In the genomic region with DNA sequence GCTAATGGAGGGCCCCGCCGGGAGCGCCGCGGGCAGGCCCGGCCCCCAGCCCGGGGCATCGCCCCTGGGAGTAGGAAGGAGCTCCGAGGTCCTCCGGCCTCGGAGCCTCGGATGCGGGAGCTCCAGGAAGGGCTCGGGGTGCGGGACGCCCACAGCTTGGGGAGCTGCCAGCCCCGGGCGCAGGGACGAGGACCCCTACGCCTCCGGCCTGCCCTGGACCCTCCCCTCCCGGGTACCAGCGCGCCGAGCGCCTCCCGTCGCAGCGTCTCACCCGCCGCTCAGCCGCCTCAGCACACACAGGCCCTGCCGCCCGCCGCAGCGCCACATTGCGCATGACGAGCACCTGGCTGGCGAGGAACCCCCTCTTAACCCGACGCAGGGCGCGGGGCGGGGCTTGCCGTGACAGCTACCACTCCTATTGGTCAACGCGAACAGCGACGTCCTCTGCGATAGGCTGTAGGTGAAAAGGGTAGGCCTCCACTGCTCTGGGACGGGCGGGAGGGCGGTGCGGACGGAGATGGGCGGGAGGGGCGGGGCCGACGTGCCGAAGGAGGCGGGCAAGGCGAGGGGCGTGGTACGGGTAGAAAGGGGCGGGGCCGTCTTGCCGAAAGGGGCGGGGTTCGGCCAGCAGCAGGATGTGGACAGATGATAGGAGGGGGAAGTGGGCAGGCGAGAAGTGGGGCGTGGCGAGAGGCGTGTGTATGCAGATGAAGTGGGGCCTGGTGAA, we compare ENCODE assay signal across 1 cellular context.
TF ChIP-seq lines count a peak whose summit lies in the region.

A gene with protein sequence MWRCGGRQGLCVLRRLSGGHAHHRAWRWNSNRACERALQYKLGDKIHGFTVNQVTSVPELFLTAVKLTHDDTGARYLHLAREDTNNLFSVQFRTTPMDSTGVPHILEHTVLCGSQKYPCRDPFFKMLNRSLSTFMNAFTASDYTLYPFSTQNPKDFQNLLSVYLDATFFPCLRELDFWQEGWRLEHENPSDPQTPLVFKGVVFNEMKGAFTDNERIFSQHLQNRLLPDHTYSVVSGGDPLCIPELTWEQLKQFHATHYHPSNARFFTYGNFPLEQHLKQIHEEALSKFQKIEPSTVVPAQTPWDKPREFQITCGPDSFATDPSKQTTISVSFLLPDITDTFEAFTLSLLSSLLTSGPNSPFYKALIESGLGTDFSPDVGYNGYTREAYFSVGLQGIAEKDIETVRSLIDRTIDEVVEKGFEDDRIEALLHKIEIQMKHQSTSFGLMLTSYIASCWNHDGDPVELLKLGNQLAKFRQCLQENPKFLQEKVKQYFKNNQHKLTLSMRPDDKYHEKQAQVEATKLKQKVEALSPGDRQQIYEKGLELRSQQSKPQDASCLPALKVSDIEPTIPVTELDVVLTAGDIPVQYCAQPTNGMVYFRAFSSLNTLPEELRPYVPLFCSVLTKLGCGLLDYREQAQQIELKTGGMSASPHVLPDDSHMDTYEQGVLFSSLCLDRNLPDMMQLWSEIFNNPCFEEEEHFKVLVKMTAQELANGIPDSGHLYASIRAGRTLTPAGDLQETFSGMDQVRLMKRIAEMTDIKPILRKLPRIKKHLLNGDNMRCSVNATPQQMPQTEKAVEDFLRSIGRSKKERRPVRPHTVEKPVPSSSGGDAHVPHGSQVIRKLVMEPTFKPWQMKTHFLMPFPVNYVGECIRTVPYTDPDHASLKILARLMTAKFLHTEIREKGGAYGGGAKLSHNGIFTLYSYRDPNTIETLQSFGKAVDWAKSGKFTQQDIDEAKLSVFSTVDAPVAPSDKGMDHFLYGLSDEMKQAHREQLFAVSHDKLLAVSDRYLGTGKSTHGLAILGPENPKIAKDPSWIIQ (minus strand): TSS at position 337 of the 727 bp plus-strand sequence. CDS start 10 bp downstream, at position 327.

TF ChIP-seq in HepG2, 621 proteins besides CTCF, POLR2A, EP300 and RAD21 (continued from another document and continues in another):
- TF ChIP-seq, protein P1, sequence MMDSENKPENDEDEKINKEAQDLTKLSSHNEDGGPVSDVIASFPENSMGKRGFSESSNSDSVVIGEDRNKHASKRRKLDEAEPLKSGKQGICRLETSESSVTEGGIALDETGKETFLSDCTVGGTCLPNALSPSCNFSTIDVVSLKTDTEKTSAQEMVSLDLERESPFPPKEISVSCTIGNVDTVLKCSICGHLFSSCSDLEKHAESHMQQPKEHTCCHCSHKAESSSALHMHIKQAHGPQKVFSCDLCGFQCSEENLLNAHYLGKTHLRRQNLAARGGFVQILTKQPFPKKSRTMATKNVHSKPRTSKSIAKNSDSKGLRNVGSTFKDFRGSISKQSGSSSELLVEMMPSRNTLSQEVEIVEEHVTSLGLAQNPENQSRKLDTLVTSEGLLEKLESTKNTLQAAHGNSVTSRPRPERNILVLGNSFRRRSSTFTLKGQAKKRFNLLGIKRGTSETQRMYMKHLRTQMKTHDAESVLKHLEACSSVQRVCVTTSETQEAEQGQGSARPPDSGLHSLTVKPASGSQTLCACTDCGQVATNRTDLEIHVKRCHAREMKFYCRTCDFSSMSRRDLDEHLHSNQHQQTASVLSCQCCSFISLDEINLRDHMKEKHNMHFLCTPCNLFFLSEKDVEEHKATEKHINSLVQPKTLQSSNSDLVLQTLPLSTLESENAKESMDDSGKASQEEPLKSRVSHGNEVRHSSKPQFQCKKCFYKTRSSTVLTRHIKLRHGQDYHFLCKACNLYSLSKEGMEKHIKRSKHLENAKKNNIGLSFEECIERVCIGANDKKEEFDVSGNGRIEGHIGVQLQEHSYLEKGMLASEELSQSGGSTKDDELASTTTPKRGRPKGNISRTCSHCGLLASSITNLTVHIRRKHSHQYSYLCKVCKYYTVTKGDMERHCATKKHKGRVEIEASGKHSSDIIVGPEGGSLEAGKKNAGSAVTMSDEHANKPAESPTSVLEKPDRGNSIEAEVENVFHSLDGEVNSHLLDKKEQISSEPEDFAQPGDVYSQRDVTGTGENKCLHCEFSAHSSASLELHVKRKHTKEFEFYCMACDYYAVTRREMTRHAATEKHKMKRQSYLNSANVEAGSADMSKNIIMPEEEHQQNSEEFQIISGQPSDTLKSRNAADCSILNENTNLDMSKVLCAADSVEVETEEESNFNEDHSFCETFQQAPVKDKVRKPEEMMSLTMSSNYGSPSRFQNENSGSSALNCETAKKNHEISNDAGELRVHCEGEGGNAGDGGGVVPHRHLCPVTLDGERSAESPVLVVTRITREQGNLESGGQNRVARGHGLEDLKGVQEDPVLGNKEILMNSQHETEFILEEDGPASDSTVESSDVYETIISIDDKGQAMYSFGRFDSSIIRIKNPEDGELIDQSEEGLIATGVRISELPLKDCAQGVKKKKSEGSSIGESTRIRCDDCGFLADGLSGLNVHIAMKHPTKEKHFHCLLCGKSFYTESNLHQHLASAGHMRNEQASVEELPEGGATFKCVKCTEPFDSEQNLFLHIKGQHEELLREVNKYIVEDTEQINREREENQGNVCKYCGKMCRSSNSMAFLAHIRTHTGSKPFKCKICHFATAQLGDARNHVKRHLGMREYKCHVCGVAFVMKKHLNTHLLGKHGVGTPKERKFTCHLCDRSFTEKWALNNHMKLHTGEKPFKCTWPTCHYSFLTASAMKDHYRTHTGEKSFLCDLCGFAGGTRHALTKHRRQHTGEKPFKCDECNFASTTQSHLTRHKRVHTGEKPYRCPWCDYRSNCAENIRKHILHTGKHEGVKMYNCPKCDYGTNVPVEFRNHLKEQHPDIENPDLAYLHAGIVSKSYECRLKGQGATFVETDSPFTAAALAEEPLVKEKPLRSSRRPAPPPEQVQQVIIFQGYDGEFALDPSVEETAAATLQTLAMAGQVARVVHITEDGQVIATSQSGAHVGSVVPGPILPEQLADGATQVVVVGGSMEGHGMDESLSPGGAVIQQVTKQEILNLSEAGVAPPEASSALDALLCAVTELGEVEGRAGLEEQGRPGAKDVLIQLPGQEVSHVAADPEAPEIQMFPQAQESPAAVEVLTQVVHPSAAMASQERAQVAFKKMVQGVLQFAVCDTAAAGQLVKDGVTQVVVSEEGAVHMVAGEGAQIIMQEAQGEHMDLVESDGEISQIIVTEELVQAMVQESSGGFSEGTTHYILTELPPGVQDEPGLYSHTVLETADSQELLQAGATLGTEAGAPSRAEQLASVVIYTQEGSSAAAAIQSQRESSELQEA (CRISPR knock-in tag; IDR thresholded peaks at IDR 0.05; ENCODE audit: not compliant biosample characterization): peak; percentile 23
- peak; percentile 82; the same call in 1 of the 2 replicates for TF ChIP-seq SAFB2 (CRISPR knock-in tag; IDR thresholded peaks at IDR 0.05; ENCODE audit: borderline replicate concordance, low read depth)
- TF ChIP-seq HDAC2 (CRISPR knock-in tag; IDR thresholded peaks at IDR 0.05): peak; percentile 43; the same call in 1 of the 2 replicates
- peak; percentile 90 for TF ChIP-seq SP2 (CRISPR knock-in tag; IDR thresholded peaks at IDR 0.05)
- peak; percentile 57 for TF ChIP-seq RFX5 (IDR thresholded peaks at IDR 0.05; ENCODE audit: low read depth, low read length)
- TF ChIP-seq, protein P2, sequence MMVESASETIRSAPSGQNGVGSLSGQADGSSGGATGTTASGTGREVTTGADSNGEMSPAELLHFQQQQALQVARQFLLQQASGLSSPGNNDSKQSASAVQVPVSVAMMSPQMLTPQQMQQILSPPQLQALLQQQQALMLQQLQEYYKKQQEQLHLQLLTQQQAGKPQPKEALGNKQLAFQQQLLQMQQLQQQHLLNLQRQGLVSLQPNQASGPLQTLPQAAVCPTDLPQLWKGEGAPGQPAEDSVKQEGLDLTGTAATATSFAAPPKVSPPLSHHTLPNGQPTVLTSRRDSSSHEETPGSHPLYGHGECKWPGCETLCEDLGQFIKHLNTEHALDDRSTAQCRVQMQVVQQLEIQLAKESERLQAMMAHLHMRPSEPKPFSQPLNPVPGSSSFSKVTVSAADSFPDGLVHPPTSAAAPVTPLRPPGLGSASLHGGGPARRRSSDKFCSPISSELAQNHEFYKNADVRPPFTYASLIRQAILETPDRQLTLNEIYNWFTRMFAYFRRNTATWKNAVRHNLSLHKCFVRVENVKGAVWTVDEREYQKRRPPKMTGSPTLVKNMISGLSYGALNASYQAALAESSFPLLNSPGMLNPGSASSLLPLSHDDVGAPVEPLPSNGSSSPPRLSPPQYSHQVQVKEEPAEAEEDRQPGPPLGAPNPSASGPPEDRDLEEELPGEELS (CRISPR knock-in tag; IDR thresholded peaks at IDR 0.05): 0 out of 2 replicates have a peak, but pooled peaks have one; percentile 17
- peak; percentile 68; the same call in 1 of the 2 replicates for TF ChIP-seq TBX2 (CRISPR knock-in tag; IDR thresholded peaks at IDR 0.05; ENCODE audit: borderline replicate concordance)
- no peak for TF ChIP-seq MAFF (IDR thresholded peaks at IDR 0.05; ENCODE audit: low read depth, low read length)
- peak; percentile 96 for TF ChIP-seq RBFOX2 (IDR thresholded peaks at IDR 0.05; ENCODE audit: low read depth, low read length)
- TF ChIP-seq, protein P3, sequence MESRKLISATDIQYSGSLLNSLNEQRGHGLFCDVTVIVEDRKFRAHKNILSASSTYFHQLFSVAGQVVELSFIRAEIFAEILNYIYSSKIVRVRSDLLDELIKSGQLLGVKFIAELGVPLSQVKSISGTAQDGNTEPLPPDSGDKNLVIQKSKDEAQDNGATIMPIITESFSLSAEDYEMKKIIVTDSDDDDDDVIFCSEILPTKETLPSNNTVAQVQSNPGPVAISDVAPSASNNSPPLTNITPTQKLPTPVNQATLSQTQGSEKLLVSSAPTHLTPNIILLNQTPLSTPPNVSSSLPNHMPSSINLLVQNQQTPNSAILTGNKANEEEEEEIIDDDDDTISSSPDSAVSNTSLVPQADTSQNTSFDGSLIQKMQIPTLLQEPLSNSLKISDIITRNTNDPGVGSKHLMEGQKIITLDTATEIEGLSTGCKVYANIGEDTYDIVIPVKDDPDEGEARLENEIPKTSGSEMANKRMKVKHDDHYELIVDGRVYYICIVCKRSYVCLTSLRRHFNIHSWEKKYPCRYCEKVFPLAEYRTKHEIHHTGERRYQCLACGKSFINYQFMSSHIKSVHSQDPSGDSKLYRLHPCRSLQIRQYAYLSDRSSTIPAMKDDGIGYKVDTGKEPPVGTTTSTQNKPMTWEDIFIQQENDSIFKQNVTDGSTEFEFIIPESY (CRISPR knock-in tag; IDR thresholded peaks at IDR 0.05): 0 out of 2 replicates have a peak, but pooled peaks have one; percentile 37
- TF ChIP-seq CBX1 (IDR thresholded peaks at IDR 0.05; ENCODE audit: low read depth): peak; percentile 60
- TF ChIP-seq TOE1 (CRISPR knock-in tag; IDR thresholded peaks at IDR 0.05): 0 out of 2 replicates have a peak, but pooled peaks have one; percentile 9
- TF ChIP-seq, protein P4, sequence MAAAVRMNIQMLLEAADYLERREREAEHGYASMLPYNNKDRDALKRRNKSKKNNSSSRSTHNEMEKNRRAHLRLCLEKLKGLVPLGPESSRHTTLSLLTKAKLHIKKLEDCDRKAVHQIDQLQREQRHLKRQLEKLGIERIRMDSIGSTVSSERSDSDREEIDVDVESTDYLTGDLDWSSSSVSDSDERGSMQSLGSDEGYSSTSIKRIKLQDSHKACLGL (CRISPR knock-in tag; IDR thresholded peaks at IDR 0.05): peak; percentile 63
- peak; percentile 90 for TF ChIP-seq RNF2 (conservative IDR thresholded peaks at IDR 0.05; ENCODE audit: low read depth)
- peak; percentile 76; the same call in 1 of the 2 replicates for TF ChIP-seq GATA4 (IDR thresholded peaks at IDR 0.05; ENCODE audit: borderline replicate concordance, low read depth)
- peak; percentile 45 for TF ChIP-seq TBL1XR1 (IDR thresholded peaks at IDR 0.05; ENCODE audit: borderline replicate concordance, low read length, partially characterized antibody)
- TF ChIP-seq ZNF629 (CRISPR knock-in tag; conservative IDR thresholded peaks at IDR 0.05): no peak
- TF ChIP-seq CBX5 (CRISPR knock-in tag; IDR thresholded peaks at IDR 0.05; ENCODE audit: borderline replicate concordance): 0 out of 2 replicates have a peak, but pooled peaks have one; percentile 46
- no peak for TF ChIP-seq ZNF569 (CRISPR knock-in tag; IDR thresholded peaks at IDR 0.05; ENCODE audit: borderline replicate concordance)
- 0 out of 2 replicates have a peak, but pooled peaks have one; percentile 45 for TF ChIP-seq ETV6 (CRISPR knock-in tag; conservative IDR thresholded peaks at IDR 0.05)
- TF ChIP-seq ARHGAP35 (CRISPR knock-in tag; IDR thresholded peaks at IDR 0.05; ENCODE audit: borderline replicate concordance): 0 out of 2 replicates have a peak, but pooled peaks have one; percentile 58
- no peak for TF ChIP-seq NR2F6 (IDR thresholded peaks at IDR 0.05)
- peak; percentile 64; the same call in 1 of the 2 replicates for TF ChIP-seq NR2F6 (CRISPR knock-in tag; IDR thresholded peaks at IDR 0.05)
- peak; percentile 55; the same call in 1 of the 2 replicates for TF ChIP-seq ZSCAN25 (CRISPR knock-in tag; IDR thresholded peaks at IDR 0.05)
- TF ChIP-seq RFXAP (CRISPR knock-in tag; IDR thresholded peaks at IDR 0.05; ENCODE audit: borderline replicate concordance): peak; percentile 62; the same call in 1 of the 2 replicates
- no peak for TF ChIP-seq KLF11 (CRISPR knock-in tag; IDR thresholded peaks at IDR 0.05)
- TF ChIP-seq RBM22 (optimal IDR thresholded peaks at IDR 0.05; ENCODE audit: low read length): no peak
- TF ChIP-seq TAF15 (IDR thresholded peaks at IDR 0.05; ENCODE audit: low read depth, low read length, poor library complexity, severe bottlenecking): no peak
- TF ChIP-seq, protein P5, sequence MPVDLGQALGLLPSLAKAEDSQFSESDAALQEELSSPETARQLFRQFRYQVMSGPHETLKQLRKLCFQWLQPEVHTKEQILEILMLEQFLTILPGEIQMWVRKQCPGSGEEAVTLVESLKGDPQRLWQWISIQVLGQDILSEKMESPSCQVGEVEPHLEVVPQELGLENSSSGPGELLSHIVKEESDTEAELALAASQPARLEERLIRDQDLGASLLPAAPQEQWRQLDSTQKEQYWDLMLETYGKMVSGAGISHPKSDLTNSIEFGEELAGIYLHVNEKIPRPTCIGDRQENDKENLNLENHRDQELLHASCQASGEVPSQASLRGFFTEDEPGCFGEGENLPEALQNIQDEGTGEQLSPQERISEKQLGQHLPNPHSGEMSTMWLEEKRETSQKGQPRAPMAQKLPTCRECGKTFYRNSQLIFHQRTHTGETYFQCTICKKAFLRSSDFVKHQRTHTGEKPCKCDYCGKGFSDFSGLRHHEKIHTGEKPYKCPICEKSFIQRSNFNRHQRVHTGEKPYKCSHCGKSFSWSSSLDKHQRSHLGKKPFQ (CRISPR knock-in tag; IDR thresholded peaks at IDR 0.05; ENCODE audit: insufficient replicate concordance): peak; percentile 73
- TF ChIP-seq TEAD2 (CRISPR knock-in tag; IDR thresholded peaks at IDR 0.05): no peak
- no peak for TF ChIP-seq SMARCE1 (IDR thresholded peaks at IDR 0.05; ENCODE audit: borderline replicate concordance)
- no peak; the same call in 1 of the 2 replicates for TF ChIP-seq SP1 (IDR thresholded peaks at IDR 0.05)
- TF ChIP-seq SP1 (CRISPR knock-in tag; IDR thresholded peaks at IDR 0.05): peak; percentile 85
- TF ChIP-seq SMYD3 (CRISPR knock-in tag; IDR thresholded peaks at IDR 0.05): no peak
- TF ChIP-seq AKAP8 (CRISPR knock-in tag; IDR thresholded peaks at IDR 0.05): 0 out of 2 replicates have a peak, but pooled peaks have one; percentile 64
- TF ChIP-seq, protein P6, sequence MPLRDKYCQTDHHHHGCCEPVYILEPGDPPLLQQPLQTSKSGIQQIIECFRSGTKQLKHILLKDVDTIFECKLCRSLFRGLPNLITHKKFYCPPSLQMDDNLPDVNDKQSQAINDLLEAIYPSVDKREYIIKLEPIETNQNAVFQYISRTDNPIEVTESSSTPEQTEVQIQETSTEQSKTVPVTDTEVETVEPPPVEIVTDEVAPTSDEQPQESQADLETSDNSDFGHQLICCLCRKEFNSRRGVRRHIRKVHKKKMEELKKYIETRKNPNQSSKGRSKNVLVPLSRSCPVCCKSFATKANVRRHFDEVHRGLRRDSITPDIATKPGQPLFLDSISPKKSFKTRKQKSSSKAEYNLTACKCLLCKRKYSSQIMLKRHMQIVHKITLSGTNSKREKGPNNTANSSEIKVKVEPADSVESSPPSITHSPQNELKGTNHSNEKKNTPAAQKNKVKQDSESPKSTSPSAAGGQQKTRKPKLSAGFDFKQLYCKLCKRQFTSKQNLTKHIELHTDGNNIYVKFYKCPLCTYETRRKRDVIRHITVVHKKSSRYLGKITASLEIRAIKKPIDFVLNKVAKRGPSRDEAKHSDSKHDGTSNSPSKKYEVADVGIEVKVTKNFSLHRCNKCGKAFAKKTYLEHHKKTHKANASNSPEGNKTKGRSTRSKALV (CRISPR knock-in tag; IDR thresholded peaks at IDR 0.05): no peak
